29 cellular contexts compared by ENCODE assay signal in genomic region chr14:105011312-105011990, GRCh38. TPM values are rescaled to one million over a fixed set of nuclear protein-coding genes. Genes with fewer than 3 reads are reported as not detected.
A peak's percentile ranks its signal among the peaks of the same experiment; 100 is the strongest.
DNase-seq lines count a peak whose midpoint lies in the region; ATAC-seq and TF ChIP-seq lines count a peak whose summit lies in the region.
"Had no signal": no experiment of that assay in that cellular context is flagged by ENCODE, and none has a peak within 500 bp of the region (broad histone marks: within the 10 kb centered on the region; RNA-seq: fewer than 3 reads in every experiment).

No MANE protein-coding gene starts in this region.

- no peak for DNase-seq in CD4-positive, alpha-beta memory T cell
- no peak for DNase-seq in HFFc6
- DNase-seq in endodermal cell: no peak
- DNase-seq in DMS 273 (lab: John Stamatoyannopoulos, UW; ENCODE audit: unreplicated experiment): no peak
- DNase-seq in NCI-H69 (lab: John Stamatoyannopoulos, UW): no peak
- DNase-seq: activated CD4-positive, alpha-beta memory T cell treated with anti-CD3 and anti-CD28 coated beads for 36 hours; activated CD4-positive, CD25-positive, alpha-beta regulatory T cell treated with anti-CD3 and anti-CD28 coated beads, Interleukin-2, amount 50 U/mL, for 72 hours; activated CD8-positive, alpha-beta memory T cell treated with anti-CD3 and anti-CD28 coated beads, Interleukin-2, amount 50 U/mL, for 4 hours; activated naive CD4-positive, alpha-beta T cell treated with anti-CD3 and anti-CD28 coated beads for 36 hours; AML-193; CD8-positive, alpha-beta memory T cell; EL; hypothalamus; natural killer cell; NCI-H1105; NCI-H187; NCI-H2171 treated with DMSO at 0.1 percent for 48 hours; NCI-H524 treated with DMSO at 0.1 percent for 48 hours; OCI-M1; stimulated activated CD8-positive, alpha-beta memory T cell treated with anti-CD3 and anti-CD28 coated beads, Interleukin-4, amount 100 ng/mL, for 48 hours; stimulated activated naive CD8-positive, alpha-beta T cell treated with anti-CD3 and anti-CD28 coated beads, Interleukin-15, amount 100 ng/mL, for 72 hours had no signal

- H3K27ac Mint-ChIP-seq in CD4-positive, alpha-beta memory T cell: peak overlapping the region in 4 of 7 donors; percentile 23 to 70 (median 30)
- 0 out of 2 replicates have a peak overlapping the region, but pooled peaks have one; percentile 45 for H3K27ac Mint-ChIP-seq in HFFc6
- H3K27ac Mint-ChIP-seq in endodermal cell: peak overlapping the region; percentile 61
- H3K27ac Mint-ChIP-seq: activated CD4-positive, alpha-beta memory T cell treated with anti-CD3 and anti-CD28 coated beads for 36 hours; activated naive CD4-positive, alpha-beta T cell treated with anti-CD3 and anti-CD28 coated beads for 36 hours; activated T-helper 1 cell treated with anti-CD3 and anti-CD28 coated beads, Interleukin-12 subunit alpha, Interleukin-12 subunit beta, Interleukin-2, Interleukin-4 antibody, amounts not matched to agents 30 ng/mL and 10 ng/mL and 1 ng/mL, durations not matched to agents 14 hours and 24 hours and 36 hours; natural killer cell had no signal

- no peaks in the 10 kb centered on the region for H3K27me3 Mint-ChIP-seq in CD4-positive, alpha-beta memory T cell
- H3K27me3 Mint-ChIP-seq in HFFc6 (ENCODE audit: insufficient read depth): peaks cover under 1% of the 10 kb centered on the region
- no peaks in the 10 kb centered on the region for H3K27me3 Mint-ChIP-seq in endodermal cell (ENCODE audit: insufficient read depth)
- H3K27me3 Mint-ChIP-seq: activated CD4-positive, alpha-beta memory T cell treated with anti-CD3 and anti-CD28 coated beads for 36 hours; CD8-positive, alpha-beta memory T cell; stimulated activated naive CD8-positive, alpha-beta T cell treated with anti-CD3 and anti-CD28 coated beads, Interleukin-15, amount 100 ng/mL, for 72 hours had no signal

- ATAC-seq in HG02981 (IDR thresholded peaks at IDR 0.05; ENCODE audit: unreplicated experiment) (no peak), HG03108 (IDR thresholded peaks at IDR 0.05; ENCODE audit: unreplicated experiment) (no peak)
- ATAC-seq: stimulated activated naive CD8-positive, alpha-beta T cell treated with anti-CD3 and anti-CD28 coated beads, Interleukin-15, amount 100 ng/mL, for 72 hours had no signal

- H3K27ac ChIP-seq in CD4-positive, alpha-beta memory T cell (ENCODE audit: low read depth, low read length): no peak overlapping the region
- H3K27ac ChIP-seq in endodermal cell (ENCODE audit: low read depth, low read length) (no peak overlapping the region), rectal smooth muscle tissue (ENCODE audit: low read depth, low read length) (peak overlapping the region; percentile 66)
- H3K27ac ChIP-seq: SK-N-MC, uterus had no signal

- no peaks in the 10 kb centered on the region for H3K9me3 Mint-ChIP-seq in CD4-positive, alpha-beta memory T cell
- H3K9me3 Mint-ChIP-seq in HFFc6 (no peaks in the 10 kb centered on the region), endodermal cell (no peaks in the 10 kb centered on the region)
- H3K9me3 Mint-ChIP-seq: activated CD4-positive, alpha-beta memory T cell treated with anti-CD3 and anti-CD28 coated beads for 36 hours; activated naive CD4-positive, alpha-beta T cell treated with anti-CD3 and anti-CD28 coated beads for 36 hours; activated T-helper 1 cell treated with anti-CD3 and anti-CD28 coated beads, Interleukin-12 subunit alpha, Interleukin-12 subunit beta, Interleukin-2, Interleukin-4 antibody, amounts not matched to agents 30 ng/mL and 10 ng/mL and 1 ng/mL, durations not matched to agents 14 hours and 24 hours and 36 hours; CD8-positive, alpha-beta memory T cell; natural killer cell; stimulated activated naive CD8-positive, alpha-beta T cell treated with anti-CD3 and anti-CD28 coated beads, Interleukin-15, amount 100 ng/mL, for 72 hours had no signal

- POLR2A ChIA-PET in CD4-positive, alpha-beta memory T cell (lab: Charles Lee; ENCODE audit: partially characterized antibody): interaction anchor here (1.2 kb wide), 1 partner anchor 9 kb away, joined by 7 read pairs; the partner anchor contains the start of gene CDCA4

- H3K9ac ChIP-seq in endodermal cell (ENCODE audit: extremely low read depth, low read length, poor library complexity, severe bottlenecking) (no peak overlapping the region), rectal smooth muscle tissue (ENCODE audit: low read length) (no peak overlapping the region)

- H3K9me3 ChIP-seq in CD4-positive, alpha-beta memory T cell (ENCODE audit: control insufficient read depth in 1 of 2, low read length in 2 of 2): no peaks in the 10 kb centered on the region
- no peaks in the 10 kb centered on the region for H3K9me3 ChIP-seq in endodermal cell (ENCODE audit: control insufficient read depth, low read length)
- H3K9me3 ChIP-seq: uterus had no signal

- peaks cover 36 to 47% (median 43%) of the 10 kb centered on the region in 4 donors for H3K4me1 Mint-ChIP-seq in CD4-positive, alpha-beta memory T cell
- peaks cover 34% of the 10 kb centered on the region for H3K4me1 Mint-ChIP-seq in HFFc6 (ENCODE audit: low read depth)
- H3K4me1 Mint-ChIP-seq in endodermal cell: peaks cover 20% of the 10 kb centered on the region

- CTCF ChIA-PET in CD4-positive, alpha-beta memory T cell (lab: Charles Lee; ENCODE audit: partially characterized antibody): interaction anchor here (2.0 kb wide), 1 partner anchor 33 kb away, joined by 6 read pairs; no protein-coding TSS in a partner anchor

- H3K4me3 ChIP-seq in CD4-positive, alpha-beta memory T cell (ENCODE audit: low read length in 2 of 2): no peak overlapping the region
- no peak overlapping the region for H3K4me3 ChIP-seq in endodermal cell (ENCODE audit: low read length)
- no peak overlapping the region for H3K4me3 ChIP-seq in rectal smooth muscle tissue (ENCODE audit: low read length)
- H3K4me3 ChIP-seq: lung, SK-N-MC, uterus had no signal

- H3K36me3 ChIP-seq in CD4-positive, alpha-beta memory T cell (ENCODE audit: insufficient read depth, low read length): peaks cover 36% of the 10 kb centered on the region
- H3K36me3 ChIP-seq in endodermal cell (ENCODE audit: control insufficient read depth, insufficient read depth, low read length): peaks cover 51% of the 10 kb centered on the region
- H3K36me3 ChIP-seq in rectal smooth muscle tissue (ENCODE audit: control insufficient read depth, insufficient read depth, low read length): peaks cover 4% of the 10 kb centered on the region
- H3K36me3 ChIP-seq: uterus had no signal

- intact Hi-C loops in CD4-positive, alpha-beta memory T cell (cut with micrococcal nuclease): loop anchor here (5.0 kb wide), 1 partner anchor 34 kb away; the partner anchor contains the start of gene AHNAK2

- 95 to 96% methylated on average over 29 of the region's 29 CpGs for WGBS in endodermal cell (ENCODE audit: insufficient coverage in 1 of 2, insufficient read length in 1 of 2), 2 experiments

- no peaks in the 10 kb centered on the region for H3K27me3 ChIP-seq in CD4-positive, alpha-beta memory T cell (ENCODE audit: insufficient read depth, low read length)
- H3K27me3 ChIP-seq in endodermal cell (ENCODE audit: control insufficient read depth, insufficient read depth, low read length, poor library complexity, severe bottlenecking) (no peaks in the 10 kb centered on the region), rectal smooth muscle tissue (ENCODE audit: control insufficient read depth, insufficient read depth, low read length) (no peaks in the 10 kb centered on the region)
- H3K27me3 ChIP-seq: uterus had no signal

- peaks cover 11 to 38% of the 10 kb centered on the region in 2 donors for H3K36me3 Mint-ChIP-seq in CD4-positive, alpha-beta memory T cell
- H3K36me3 Mint-ChIP-seq in HFFc6 (ENCODE audit: low read depth) (peaks cover 18% of the 10 kb centered on the region; the same call in 1 of the 2 replicates), endodermal cell (ENCODE audit: low read depth) (peaks cover 37% of the 10 kb centered on the region)
- H3K36me3 Mint-ChIP-seq: natural killer cell had no signal

- TF ChIP-seq CTCF in HFFc6 (IDR thresholded peaks at IDR 0.05) (no peak), endodermal cell (conservative IDR thresholded peaks at IDR 0.05) (no peak)

- no peak overlapping the region for H3K4me3 Mint-ChIP-seq in CD4-positive, alpha-beta memory T cell
- no peak overlapping the region for H3K4me3 Mint-ChIP-seq in HFFc6
- H3K4me3 Mint-ChIP-seq in endodermal cell: no peak overlapping the region
- H3K4me3 Mint-ChIP-seq: activated CD4-positive, alpha-beta memory T cell treated with anti-CD3 and anti-CD28 coated beads for 36 hours; activated naive CD4-positive, alpha-beta T cell treated with anti-CD3 and anti-CD28 coated beads for 36 hours; activated T-helper 1 cell treated with anti-CD3 and anti-CD28 coated beads, Interleukin-12 subunit alpha, Interleukin-12 subunit beta, Interleukin-2, Interleukin-4 antibody, amounts not matched to agents 30 ng/mL and 10 ng/mL and 1 ng/mL, durations not matched to agents 14 hours and 24 hours and 36 hours; natural killer cell; stimulated activated naive CD8-positive, alpha-beta T cell treated with anti-CD3 and anti-CD28 coated beads, Interleukin-15, amount 100 ng/mL, for 72 hours had no signal

- H3K4me1 ChIP-seq in CD4-positive, alpha-beta memory T cell (ENCODE audit: insufficient read depth, low read length): peaks cover 42% of the 10 kb centered on the region
- H3K4me1 ChIP-seq in endodermal cell (ENCODE audit: control insufficient read depth, insufficient read depth, low read length): peaks cover 5% of the 10 kb centered on the region
- peaks cover 13% of the 10 kb centered on the region for H3K4me1 ChIP-seq in rectal smooth muscle tissue (ENCODE audit: control insufficient read depth, insufficient read depth, low read length)
- H3K4me1 ChIP-seq: uterus had no signal

RNA-seq across cellular contexts. Expression of gene CDCA4, which starts 9.4 kb away (rescaled TPM):
- total RNA-seq in CD4-positive, alpha-beta memory T cell: 10 to 100 TPM; 17.1 to 19.0 TPM
- polyA plus RNA-seq in CD4-positive, alpha-beta memory T cell: 10 to 100 TPM; 18.7 to 20.9 TPM
- total RNA-seq in HFFc6 (2021; fragmentation: NEBNext Ultra II Directional; extraction: Animal tissue kit (Norgen Biotek cat#: 25700)): 10 to 100 TPM; 11.6 to 20.3 (median 18.4) TPM
- 10 to 100 TPM; 46.6 to 65.1 TPM for total RNA-seq in endodermal cell
- 52.4 TPM for polyA plus RNA-seq in endodermal cell (2013, experiment 1 of 2)
- polyA plus RNA-seq in endodermal cell (2013, experiment 2 of 2): 53.2 TPM

RNA-seq across cellular contexts. Expression of gene CLBA1, which starts 25.9 kb away (rescaled TPM):
- 1 to 10 TPM; 1.3 to 1.6 TPM for total RNA-seq in CD4-positive, alpha-beta memory T cell
- polyA plus RNA-seq in CD4-positive, alpha-beta memory T cell: 1 to 10 TPM; 1.2 to 1.3 TPM
- total RNA-seq in HFFc6 (2021; fragmentation: NEBNext Ultra II Directional; extraction: Animal tissue kit (Norgen Biotek cat#: 25700)): 10 to 100 TPM in 2 of 6 experiments, 1 to 10 TPM in 4; 5.9 to 12.3 (median 7.9) TPM
- 10 to 100 TPM; 11.2 to 12.5 TPM for total RNA-seq in endodermal cell
- polyA plus RNA-seq in endodermal cell (2013, experiment 1 of 2): 9.8 TPM
- 9.0 TPM for polyA plus RNA-seq in endodermal cell (2013, experiment 2 of 2)

RNA-seq across cellular contexts. Expression of gene AHNAK2, which starts 33.3 kb away (rescaled TPM):
- total RNA-seq in CD4-positive, alpha-beta memory T cell: under 1 TPM; 0.06 to 0.15 TPM
- polyA plus RNA-seq in CD4-positive, alpha-beta memory T cell: not detected
- total RNA-seq in HFFc6 (2021; fragmentation: NEBNext Ultra II Directional; extraction: Animal tissue kit (Norgen Biotek cat#: 25700)): 10 to 100 TPM; 50.2 to 76.2 (median 73.7) TPM
- 1 to 10 TPM in 1 of 2 donors, under 1 TPM in 1; 0.93 to 2.2 TPM for total RNA-seq in endodermal cell
- 3.5 TPM for polyA plus RNA-seq in endodermal cell (2013, experiment 1 of 2)
- 3.0 TPM for polyA plus RNA-seq in endodermal cell (2013, experiment 2 of 2)
- polyA plus RNA-seq: CD8-positive, alpha-beta memory T cell had no signal

RNA-seq across cellular contexts. Expression of gene GPR132, which starts 53.8 kb away (rescaled TPM):
- 10 to 100 TPM; 47.3 to 49.2 TPM for total RNA-seq in CD4-positive, alpha-beta memory T cell
- 10 to 100 TPM in 1 of 2 donors, 1 to 10 TPM in 1; 4.9 to 40.0 TPM for polyA plus RNA-seq in CD4-positive, alpha-beta memory T cell
- under 1 TPM in 2 of 6 experiments, not detected in 4; 0.05 to 0.14 TPM for total RNA-seq in HFFc6 (2021; fragmentation: NEBNext Ultra II Directional; extraction: Animal tissue kit (Norgen Biotek cat#: 25700))
- total RNA-seq in endodermal cell: 1 to 10 TPM in 1 of 2 donors, under 1 TPM in 1; 0.27 to 3.3 TPM
- polyA plus RNA-seq in endodermal cell (2013, experiment 1 of 2): 0.25 TPM
- 0.08 TPM for polyA plus RNA-seq in endodermal cell (2013, experiment 2 of 2)
- total RNA-seq: A673 had no signal

Comparison
In these comparisons a context has a peak if more than half of its experiments do, and no peak if none do; other contexts are left out.
1. RNA of gene AHNAK2, which starts 33.3 kb away (total RNA-seq): 50.2 to 76.2 TPM in HFFc6; 0.93 to 2.2 TPM in endodermal cell and 0.06 to 0.15 TPM in CD4-positive, alpha-beta memory T cell; every median in the first group is over 10 times any median in the second.
2. Peak in every context shown above with its lines, with median percentiles within 50 percentile points of each other: H3K27ac Mint-ChIP-seq.